14 cellular contexts compared by ENCODE assay signal in genomic region chr1:233188061-233188460, GRCh38.
DNase-seq lines count a peak whose midpoint lies in the region; ATAC-seq and TF ChIP-seq lines count a peak whose summit lies in the region.
"Had no signal": no experiment of that assay in that cellular context is flagged by ENCODE, and none has a peak within 500 bp of the region (broad histone marks: within the 10 kb centered on the region; RNA-seq: fewer than 3 reads in every experiment).

No MANE protein-coding gene starts in this region.

- no peak overlapping the region for H4K8ac ChIP-seq in H9 (replicated peaks; ENCODE audit: insufficient read length, low read depth, low read length)

- no peak overlapping the region for H2BK15ac ChIP-seq in H9 (ENCODE audit: low read depth, low read length)

- H3K79me2 ChIP-seq in H9 (ENCODE audit: insufficient read depth, low read length) (no peaks in the 10 kb centered on the region), Karpas-422 (ENCODE audit: low read length) (no peaks in the 10 kb centered on the region)

- H3K4ac ChIP-seq in H9 (ENCODE audit: low read depth, low read length), result no peak overlapping the region

- no peak overlapping the region for H2AFZ ChIP-seq in H9 (ENCODE audit: low read length)
- no peak overlapping the region for H2AFZ ChIP-seq in Karpas-422 (ENCODE audit: low read length)

- no peak overlapping the region for H4K91ac ChIP-seq in H9 (ENCODE audit: insufficient read length, low read depth, low read length)

- H2BK20ac ChIP-seq in H9 (ENCODE audit: low read depth, low read length, poor library complexity, severe bottlenecking), result no peak overlapping the region

- H3K4me1 Mint-ChIP-seq in H9, result peaks cover 6 to 14% of the 10 kb centered on the region in 2 experiments; a peak in 3 of 4 replicates
- no peaks in the 10 kb centered on the region for H3K4me1 Mint-ChIP-seq in central memory CD8-positive, alpha-beta T cell
- no peaks in the 10 kb centered on the region for H3K4me1 Mint-ChIP-seq in memory B cell

- H2BK120ac ChIP-seq in H9 (ENCODE audit: low read depth, low read length, poor library complexity, severe bottlenecking), result no peak overlapping the region

- BruUV-seq in A673 (replicated peaks; lab: Mats Ljungman, UMichigan), result no TSS peak

- no peak overlapping the region for H2BK12ac ChIP-seq in H9 (ENCODE audit: insufficient read length, low read depth, low read length)

- H3K9me3 ChIP-seq in A673 (ENCODE audit: low read depth, low read length, poor library complexity, severe bottlenecking), result no peaks in the 10 kb centered on the region
- H3K9me3 ChIP-seq in H9 (ENCODE audit: control insufficient read depth, low read depth, low read length), result no peaks in the 10 kb centered on the region
- H3K9me3 ChIP-seq in Karpas-422 (ENCODE audit: low read length), result no peaks in the 10 kb centered on the region

- no peaks in the 10 kb centered on the region for H3K79me1 ChIP-seq in H9 (ENCODE audit: insufficient read depth, low read depth, low read length, poor library complexity, severe bottlenecking)

- no peak overlapping the region for H4K5ac ChIP-seq in H9 (ENCODE audit: insufficient read length, low read depth, low read length)

- DNase-seq in A673 (ENCODE audit: low spot score) (no peak), H9 (no peak), memory B cell (ENCODE audit: low spot score in 2 of 2) (no peak), Karpas-422 (no peak), foreskin fibroblast (no peak)
- DNase-seq in central memory CD8-positive, alpha-beta T cell (ENCODE audit: low spot score in 2 of 2), result no peak
- DNase-seq: AML-193; Calu3; CD4-positive, alpha-beta T cell; DMS 273 treated with DMSO at 0.1 percent for 48 hours had no signal

- POLR2A ChIA-PET in A673 (lab: Charles Lee; ENCODE audit: low non-redundant PET), result no interaction called here

- intact Hi-C loops in A673 (cut with micrococcal nuclease; ENCODE audit: unreplicated experiment), result no loop called here

- no peaks in the 10 kb centered on the region for H3K23me2 ChIP-seq in H9 (ENCODE audit: insufficient read length, low read depth, low read length, poor library complexity, severe bottlenecking)

- H3K4me3 Mint-ChIP-seq in H9 (no peak overlapping the region), memory B cell (no peak overlapping the region)
- no peak overlapping the region for H3K4me3 Mint-ChIP-seq in central memory CD8-positive, alpha-beta T cell
- H3K4me3 Mint-ChIP-seq: CD4-positive, alpha-beta T cell had no signal

- CTCF ChIA-PET in A673 (lab: Charles Lee), result no interaction called here

- no peak overlapping the region for H2AK5ac ChIP-seq in H9 (ENCODE audit: insufficient read length, low read length)

- H3K9ac ChIP-seq in H9 (ENCODE audit: extremely low read depth, insufficient read length, low read length), result no peak overlapping the region
- H3K9ac ChIP-seq in Karpas-422 (ENCODE audit: low read length), result no peak overlapping the region
- H3K9ac ChIP-seq: BLaER1 treated with 17β-estradiol and CSF1 and Interleukin-3, amounts not matched to agents 10 nM and 100 nM had no signal

- H3K9me3 Mint-ChIP-seq in H9, result no peaks in the 10 kb centered on the region
- no peaks in the 10 kb centered on the region for H3K9me3 Mint-ChIP-seq in central memory CD8-positive, alpha-beta T cell
- H3K9me3 Mint-ChIP-seq in memory B cell, result no peaks in the 10 kb centered on the region
- H3K9me3 Mint-ChIP-seq: CD4-positive, alpha-beta T cell had no signal

- H3K36me3 Mint-ChIP-seq in H9 (ENCODE audit: insufficient read depth in 1 of 3, low read depth in 3 of 3) (peaks cover 17 to 32% (median 18%) of the 10 kb centered on the region in 3 experiments; a peak in 6 of 7 replicates), memory B cell (peaks cover 33% of the 10 kb centered on the region)
- H3K36me3 Mint-ChIP-seq in central memory CD8-positive, alpha-beta T cell (ENCODE audit: insufficient read depth), result peaks cover 4% of the 10 kb centered on the region

- no peak overlapping the region for H2BK5ac ChIP-seq in H9 (ENCODE audit: insufficient read length, low read length)

- H3K4me2 ChIP-seq in H9 (ENCODE audit: insufficient read depth, insufficient read length, low read length) (no peak overlapping the region), Karpas-422 (ENCODE audit: low read depth, low read length, poor library complexity, severe bottlenecking) (no peak overlapping the region)
- H3K4me2 ChIP-seq: BLaER1 treated with 17β-estradiol and CSF1 and Interleukin-3, amounts not matched to agents 10 nM and 100 nM had no signal

- H3K27ac ChIP-seq in A673 (ENCODE audit: low read depth, low read length, poor library complexity, severe bottlenecking), result no peak overlapping the region
- H3K27ac ChIP-seq in H9 (ENCODE audit: insufficient read length, low read depth, low read length), result no peak overlapping the region
- no peak overlapping the region for H3K27ac ChIP-seq in Karpas-422 (ENCODE audit: low read length)
- H3K27ac ChIP-seq: 22Rv1; BLaER1 treated with 17β-estradiol and CSF1 and Interleukin-3, amounts not matched to agents 10 nM and 100 nM had no signal

- no peak overlapping the region for H3T11ph ChIP-seq in H9 (ENCODE audit: low read length)

- no peak overlapping the region for H3K18ac ChIP-seq in H9 (ENCODE audit: insufficient read length, low read depth, low read length)

- H3K9me2 ChIP-seq in Karpas-422 (replicated peaks; ENCODE audit: insufficient read depth, low read length), result no peaks in the 10 kb centered on the region

- 0 out of 2 replicates have a peak, but pooled peaks have one; percentile 14 for TF ChIP-seq CTCF in A673 (conservative IDR thresholded peaks at IDR 0.05; ENCODE audit: low read depth, low read length)
- TF ChIP-seq CTCF in H9 (conservative IDR thresholded peaks at IDR 0.05), result no peak; the same call in 2 of the 3 replicates
- no peak for TF ChIP-seq CTCF in foreskin fibroblast (IDR thresholded peaks at IDR 0.05; ENCODE audit: low read depth, low read length)

- H3K36me3 ChIP-seq in A673 (ENCODE audit: insufficient read depth, low read length, poor library complexity, severe bottlenecking), result no peaks in the 10 kb centered on the region
- peaks cover 23% of the 10 kb centered on the region; the same call in 1 of the 2 replicates for H3K36me3 ChIP-seq in Karpas-422 (ENCODE audit: insufficient read depth, low read length)
- H3K36me3 ChIP-seq: BLaER1 treated with 17β-estradiol and CSF1 and Interleukin-3, amounts not matched to agents 10 nM and 100 nM had no signal

- no peak overlapping the region for H3K23ac ChIP-seq in H9 (ENCODE audit: insufficient read length, low read depth, low read length)

- H4K20me1 ChIP-seq in H9 (ENCODE audit: control insufficient read depth, insufficient read depth, insufficient read length) (no peaks in the 10 kb centered on the region), Karpas-422 (ENCODE audit: insufficient read depth, low read depth, low read length) (no peaks in the 10 kb centered on the region)
- H4K20me1 ChIP-seq: BLaER1 treated with 17β-estradiol and CSF1 and Interleukin-3, amounts not matched to agents 10 nM and 100 nM had no signal

- H3K27me3 Mint-ChIP-seq in H9 (ENCODE audit: low read depth), result no peaks in the 10 kb centered on the region
- H3K27me3 Mint-ChIP-seq in central memory CD8-positive, alpha-beta T cell, result no peaks in the 10 kb centered on the region
- no peaks in the 10 kb centered on the region for H3K27me3 Mint-ChIP-seq in memory B cell
- H3K27me3 Mint-ChIP-seq: CD4-positive, alpha-beta T cell had no signal

- no peak for ATAC-seq in central memory CD8-positive, alpha-beta T cell (replicated peaks; ENCODE audit: extremely low read depth, poor library complexity, severe bottlenecking)
- ATAC-seq in memory B cell (ENCODE audit: low read depth) (no peak), GM18858 (IDR thresholded peaks at IDR 0.05; ENCODE audit: unreplicated experiment) (no peak), HG02642 (IDR thresholded peaks at IDR 0.05; ENCODE audit: poor library complexity, unreplicated experiment) (no peak)

- H3K27me3 ChIP-seq in A673 (replicated peaks; ENCODE audit: insufficient read depth, low read depth, low read length, poor library complexity) (no peaks in the 10 kb centered on the region), H9 (ENCODE audit: insufficient read depth, low read length) (no peaks in the 10 kb centered on the region), Karpas-422 (ENCODE audit: low read length) (no peaks in the 10 kb centered on the region)
- H3K27me3 ChIP-seq: BLaER1 treated with 17β-estradiol and CSF1 and Interleukin-3, amounts not matched to agents 10 nM and 100 nM had no signal

- no peak overlapping the region for H3K56ac ChIP-seq in H9 (ENCODE audit: insufficient read length, low read depth, low read length)

- H3K4me3 ChIP-seq in A673 (ENCODE audit: low read depth, low read length, poor library complexity, severe bottlenecking), result no peak overlapping the region
- H3K4me3 ChIP-seq in Karpas-422 (ENCODE audit: low read length), result no peak overlapping the region
- no peak overlapping the region for H3K4me3 ChIP-seq in foreskin fibroblast (ENCODE audit: low read depth in 1 of 2, low read length in 2 of 2)
- H3K4me3 ChIP-seq: BLaER1 treated with 17β-estradiol and CSF1 and Interleukin-3, amounts not matched to agents 10 nM and 100 nM had no signal

- no peak overlapping the region for H3K14ac ChIP-seq in H9 (ENCODE audit: insufficient read depth, low read length)

- WGBS in H9 (ENCODE audit: extremely low coverage, insufficient read length, low lambda C conversion rate), result no CpG with 5 or more reads among the region's 4 CpGs

- H3K27ac Mint-ChIP-seq in H9, result peak overlapping the region in 2 of 3 experiments; percentile 9 to 15; a peak in 1 of 7 replicates
- H3K27ac Mint-ChIP-seq in central memory CD8-positive, alpha-beta T cell (ENCODE audit: low read depth), result peak overlapping the region; percentile 36
- H3K27ac Mint-ChIP-seq in memory B cell, result peak overlapping the region; percentile 47
- H3K27ac Mint-ChIP-seq: CD4-positive, alpha-beta T cell had no signal

- H3K4me1 ChIP-seq in A673 (ENCODE audit: insufficient read depth, low read length, poor library complexity, severe bottlenecking) (no peaks in the 10 kb centered on the region), H9 (ENCODE audit: insufficient read depth, low read length) (no peaks in the 10 kb centered on the region), Karpas-422 (ENCODE audit: low read length) (no peaks in the 10 kb centered on the region)
